ENCODE assay signal across 24 cellular contexts in genomic region chr1:177996957-177997356, GRCh38.
"Had no signal": no experiment of that assay in that cellular context is flagged by ENCODE, and none has a peak within 500 bp of the region (broad histone marks: within the 10 kb centered on the region; RNA-seq: fewer than 3 reads in every experiment).

No MANE protein-coding gene starts in this region.

- H3K27ac Mint-ChIP-seq: memory B cell, mesothelial cell of epicardium, natural killer cell, progenitor cell of endocrine pancreas had no signal

- ATAC-seq: left lobe of liver, natural killer cell, pancreas, sciatic nerve had no signal

- H3K4me1 ChIP-seq: lower lobe of right lung, pancreas, stomach, transverse colon, uterus had no signal

- H3K27me3 ChIP-seq: heart right ventricle, pancreas, stomach, transverse colon, uterus had no signal

- H3K27ac ChIP-seq: coronary artery, lower lobe of right lung, pancreas, skin epidermis, stomach, thoracic aorta, transverse colon, uterus had no signal

- H3K4me1 Mint-ChIP-seq: memory B cell, natural killer cell had no signal

- H3K9me3 Mint-ChIP-seq: memory B cell, mesothelial cell of epicardium had no signal

- H3K4me3 Mint-ChIP-seq: memory B cell, mesothelial cell of epicardium, natural killer cell had no signal

- H3K4me3 ChIP-seq: coronary artery, heart right ventricle, lower lobe of right lung, pancreas, skin epidermis, stomach, thoracic aorta, transverse colon, uterus had no signal

- DNase-seq: effector CD8-positive, alpha-beta T cell; foreskin melanocyte; heart right ventricle; hypothalamus; islet precursor cell; lower lobe of right lung; natural killer cell; occipital lobe; pancreas; stimulated activated CD4-positive, alpha-beta T cell treated with anti-CD3 and anti-CD28 coated beads, Interleukin-2, amount 100 ng/mL, for 24 hours; stimulated activated CD4-positive, alpha-beta T cell treated with anti-CD3 and anti-CD28 coated beads, Interleukin-4, amount 100 ng/mL, for 4 hours; stimulated activated naive CD4-positive, alpha-beta T cell; stomach; substantia nigra; transverse colon; uterus had no signal

- H3K36me3 ChIP-seq: lower lobe of right lung, pancreas, thoracic aorta, transverse colon, uterus had no signal

- H3K36me3 Mint-ChIP-seq: memory B cell, mesothelial cell of epicardium, natural killer cell had no signal

- H3K9me3 ChIP-seq: lower lobe of right lung, pancreas, stomach, thoracic aorta, transverse colon, uterus had no signal
